Comparison of ENCODE assay signal across 10 cellular contexts in genomic region chr14:68970096-68970612, GRCh38. TPM values are rescaled to one million over a fixed set of nuclear protein-coding genes. Genes with fewer than 3 reads are reported as not detected.
DNase-seq lines count a peak whose midpoint lies in the region; FAIRE-seq and TF ChIP-seq lines count a peak whose summit lies in the region.
"Had no signal": no experiment of that assay in that cellular context is flagged by ENCODE, and none has a peak within 500 bp of the region (broad histone marks: within the 10 kb centered on the region; RNA-seq: fewer than 3 reads in every experiment).

No MANE protein-coding gene starts in this region.

- H3K4me1 ChIP-seq in prostate gland (replicated peaks) (peaks cover 18% of the 10 kb centered on the region), Karpas-422 (ENCODE audit: low read length) (no peaks in the 10 kb centered on the region)

- no peak overlapping the region for H2AFZ ChIP-seq in Karpas-422 (ENCODE audit: low read length)

- intact Hi-C loops in prostate gland (cut with DNase I) = no loop called here

- no peak overlapping the region for H3K4me2 ChIP-seq in Karpas-422 (ENCODE audit: low read depth, low read length, poor library complexity, severe bottlenecking)

- H3K27me3 ChIP-seq in prostate gland (replicated peaks; ENCODE audit: insufficient read depth) (no peaks in the 10 kb centered on the region), Karpas-422 (ENCODE audit: low read length) (no peaks in the 10 kb centered on the region)

- no peak for TF ChIP-seq CTCF in prostate gland (IDR thresholded peaks at IDR 0.05)

- H3K4me3 ChIP-seq in prostate gland (no peak overlapping the region), Karpas-422 (ENCODE audit: low read length) (no peak overlapping the region)

- no peaks in the 10 kb centered on the region for H3K9me2 ChIP-seq in Karpas-422 (replicated peaks; ENCODE audit: insufficient read depth, low read length)

- no peaks in the 10 kb centered on the region for H3K9me3 ChIP-seq in prostate gland
- no peaks in the 10 kb centered on the region for H3K9me3 ChIP-seq in Karpas-422 (ENCODE audit: low read length)

- peak; percentile 4 for FAIRE-seq in GM19239 (lab: Jason Lieb, UNC)
- FAIRE-seq: small intestine had no signal

- no peak overlapping the region for H3K9ac ChIP-seq in Karpas-422 (ENCODE audit: low read length)

- TF ChIP-seq POLR2A in prostate gland (IDR thresholded peaks at IDR 0.05) = no peak

- DNase-seq in GM19239 (ENCODE audit: insufficient read length, low spot score) (no peak), T follicular helper cell (ENCODE audit: low read depth) (peak; percentile 56), prostate gland (ENCODE audit: low spot score) (peak; percentile 40), Karpas-422 (no peak), cerebellar cortex (ENCODE audit: low spot score) (no peak), ACHN (no peak), DMS 273 (lab: John Stamatoyannopoulos, UW; ENCODE audit: unreplicated experiment) (no peak)
- DNase-seq in effector CD8-positive, alpha-beta T cell (lab: John Stamatoyannopoulos, UW) = peak; percentile 40
- DNase-seq: NCI-H510A, small intestine had no signal

- H3K79me2 ChIP-seq in Karpas-422 (ENCODE audit: low read length) = no peaks in the 10 kb centered on the region

- H3K36me3 ChIP-seq in prostate gland (no peaks in the 10 kb centered on the region), Karpas-422 (ENCODE audit: insufficient read depth, low read length) (no peaks in the 10 kb centered on the region)

- 18% methylated on average over 8 of the region's 8 CpGs for WGBS in prostate gland

- no peaks in the 10 kb centered on the region; the same call in 1 of the 2 replicates for H4K20me1 ChIP-seq in Karpas-422 (ENCODE audit: insufficient read depth, low read depth, low read length)

- H3K27ac ChIP-seq in prostate gland (peak overlapping the region; percentile 65 to 69), Karpas-422 (ENCODE audit: low read length) (no peak overlapping the region)

- in situ Hi-C loops in ACHN (cut with HindIII; ENCODE audit: low pct_ligation_motif_present, low pct_unique_long_range_greater_than_20kb, low sequenced_read_pairs) = no loop called here

RNA-seq across cellular contexts. Expression of gene ACTN1, which starts 8.9 kb away (rescaled TPM):
- 100 to 1,000 TPM; 197 to 240 TPM for total RNA-seq in prostate gland
- total RNA-seq in Karpas-422 (2014; rRNA removed; shearing (Covaris generic); ENCODE audit: low replicate concordance) = 1.1 TPM in 1 of 2 replicates, not detected in the other

Comparison
In these comparisons a context has a peak if more than half of its experiments do, and no peak if none do; other contexts are left out.
1. DNase-seq: peak in T follicular helper cell (single experiment), effector CD8-positive, alpha-beta T cell (single experiment) and prostate gland (single experiment); none in GM19239 (single experiment), Karpas-422 (single experiment), cerebellar cortex (single experiment), ACHN (single experiment) and DMS 273 (single experiment).
2. RNA of gene ACTN1, which starts 8.9 kb away (total RNA-seq): 197 to 240 TPM in prostate gland; 1.1 TPM in Karpas-422; every median in the first group is over 10 times any median in the second.